In genomic region chr4:16227462-16227868, GRCh38 we compare ENCODE assay signal across 1 cellular context.
TF ChIP-seq lines count a peak whose summit lies in the region.

No MANE protein-coding gene starts in this region.

TF ChIP-seq in H1, 55 proteins besides CTCF, POLR2A, EP300 and RAD21:
- TF ChIP-seq NANOG (IDR thresholded peaks at IDR 0.05; ENCODE audit: insufficient read depth, low read depth, low read length, poor library complexity, severe bottlenecking) (no peak), TAF7 (optimal IDR thresholded peaks at IDR 0.05; ENCODE audit: borderline replicate concordance, low read depth, low read length) (no peak), SP4 (IDR thresholded peaks at IDR 0.05; ENCODE audit: low read length) (no peak), POU5F1 (IDR thresholded peaks at IDR 0.05; ENCODE audit: low read depth, low read length) (no peak), CREB1 (IDR thresholded peaks at IDR 0.05) (no peak), KDM1A (IDR thresholded peaks at IDR 0.05; ENCODE audit: borderline replicate concordance, low read length) (no peak), TBP (IDR thresholded peaks at IDR 0.05; ENCODE audit: low read depth, low read length) (no peak), SP2 (IDR thresholded peaks at IDR 0.05; ENCODE audit: low read length) (no peak), RXRA (IDR thresholded peaks at IDR 0.05; ENCODE audit: insufficient read depth, low read depth, low read length) (no peak), MAFK (IDR thresholded peaks at IDR 0.05; ENCODE audit: low read depth, low read length) (no peak), ATF2 (IDR thresholded peaks at IDR 0.05; ENCODE audit: low read length) (no peak), JUN (IDR thresholded peaks at IDR 0.05; ENCODE audit: low read depth, low read length) (no peak), YY1 (IDR thresholded peaks at IDR 0.05; ENCODE audit: low read depth, low read length) (no peak)
TF ChIP-seq in H1: peak in this region for 0.
